In genomic region chr2:177263451-177264208, GRCh38 we compare ENCODE assay signal across 8 cellular contexts. TPM values are rescaled to one million over a fixed set of nuclear protein-coding genes. Genes with fewer than 3 reads are reported as not detected.
DNase-seq lines count a peak whose midpoint lies in the region; ATAC-seq, FAIRE-seq and TF ChIP-seq lines count a peak whose summit lies in the region.

No MANE protein-coding gene starts in this region.

- H3K4me1 ChIP-seq in H1 (replicated peaks in 1 of 4; ENCODE audit: control insufficient read depth in 3 of 4, insufficient read depth in 4 of 4, low read length in 3 of 4): peaks cover 0 to 2% (median 2%) of the 10 kb centered on the region in 4 experiments; a peak in 3 of 7 replicates

- H2BK15ac ChIP-seq in H1 (ENCODE audit: low read length): no peak overlapping the region

- peak overlapping the region; percentile 61 to 69 for H3K4me2 ChIP-seq in H1 (ENCODE audit: insufficient read depth in 1 of 2, low read depth in 2 of 2, low read length in 2 of 2)

- peak; percentile 31 to 55 for TF ChIP-seq RAD21 in H1 (IDR thresholded peaks at IDR 0.05 in 1 of 2, conservative IDR thresholded peaks at IDR 0.05 in 1 of 2; ENCODE audit: low read depth in 2 of 2, low read length in 2 of 2)

- no peak overlapping the region for H3K14ac ChIP-seq in H1 (ENCODE audit: insufficient read length)

- peaks cover 10 to 47% of the 10 kb centered on the region in 2 experiments for H3K79me2 ChIP-seq in H1 (ENCODE audit: control insufficient read depth in 1 of 2, insufficient read depth in 2 of 2, low read length in 2 of 2)

- H4K20me1 ChIP-seq in H1 (replicated peaks in 1 of 2; ENCODE audit: control insufficient read depth in 1 of 2, insufficient read depth in 2 of 2, low read length in 2 of 2): peaks cover 3 to 4% of the 10 kb centered on the region in 2 experiments

- CTCF ChIA-PET in Calu3 (lab: Charles Lee): interaction anchor here (0.6 to 4.2 kb wide), 8 partner anchors 9 to 298 kb away, joined by 3 to 42 read pairs (median 4); no protein-coding TSS in a partner anchor
- CTCF ChIA-PET in activated CD8-positive, alpha-beta memory T cell treated with anti-CD3 and anti-CD28 coated beads, Interleukin-2, amount 10 ng/mL, durations not matched to agents 7 days and 5 days (lab: Charles Lee): interaction anchor here (0.6 to 12.8 kb wide), 31 partner anchors 9 to 129 kb away, joined by 3 to 314 read pairs (median 5); partner anchors contain the start of genes AGPS and HNRNPA3
- CTCF ChIA-PET in H1 (lab: Charles Lee; ENCODE audit: partially characterized antibody): interaction anchor here (0.5 to 4.2 kb wide), 17 partner anchors 8 to 428 kb away, joined by 3 to 32 read pairs (median 5); no protein-coding TSS in a partner anchor

- H3K27ac Mint-ChIP-seq in Calu3 (ENCODE audit: unreplicated experiment): peak overlapping the region; percentile 96
- H3K27ac Mint-ChIP-seq in activated CD8-positive, alpha-beta memory T cell treated with anti-CD3 and anti-CD28 coated beads, Interleukin-2, amount 10 ng/mL, durations not matched to agents 7 days and 5 days: peak overlapping the region; percentile 96

- H2BK20ac ChIP-seq in H1 (ENCODE audit: low read length): no peak overlapping the region

- no peaks in the 10 kb centered on the region for H3K36me3 ChIP-seq in H1 (ENCODE audit: control insufficient read depth in 2 of 4, insufficient read depth in 4 of 4, low read length in 3 of 4)

- no peak overlapping the region for H3K23ac ChIP-seq in H1 (ENCODE audit: insufficient read length)

- no peak; a peak in 1 of 3 replicates for TF ChIP-seq EP300 in H1 (IDR thresholded peaks at IDR 0.05; ENCODE audit: borderline replicate concordance in 1 of 2, low read depth in 2 of 2, low read length in 2 of 2)

- 2% methylated on average over 72 of the region's 81 CpGs; no CpG with 5 or more reads in 1 of the 2 experiments for WGBS in H1 (ENCODE audit: extremely low coverage in 1 of 2, insufficient coverage in 1 of 2, insufficient read length in 1 of 2, insufficient replicate concordance in 2 of 2, low coverage in 1 of 2, low lambda C conversion rate in 2 of 2, missing lambda C conversion rate in 1 of 2), 2 experiments

- H3K27me3 Mint-ChIP-seq in Calu3 (ENCODE audit: unreplicated experiment): no peaks in the 10 kb centered on the region
- H3K27me3 Mint-ChIP-seq in activated CD8-positive, alpha-beta memory T cell treated with anti-CD3 and anti-CD28 coated beads, Interleukin-2, amount 10 ng/mL, durations not matched to agents 7 days and 5 days: no peaks in the 10 kb centered on the region

- peaks cover 6% of the 10 kb centered on the region for H3K23me2 ChIP-seq in H1 (ENCODE audit: low read depth, low read length)

- H3K56ac ChIP-seq in H1 (replicated peaks; ENCODE audit: insufficient read length, low read depth, low read length): peak overlapping the region; percentile 59

- no peaks in the 10 kb centered on the region for H3K9me3 Mint-ChIP-seq in Calu3 (ENCODE audit: low read depth, unreplicated experiment)
- H3K9me3 Mint-ChIP-seq in activated CD8-positive, alpha-beta memory T cell treated with anti-CD3 and anti-CD28 coated beads, Interleukin-2, amount 10 ng/mL, durations not matched to agents 7 days and 5 days (ENCODE audit: low read depth): no peaks in the 10 kb centered on the region

- peaks cover 26% of the 10 kb centered on the region for H3K4me1 Mint-ChIP-seq in Calu3 (ENCODE audit: low read depth, unreplicated experiment)
- H3K4me1 Mint-ChIP-seq in activated CD8-positive, alpha-beta memory T cell treated with anti-CD3 and anti-CD28 coated beads, Interleukin-2, amount 10 ng/mL, durations not matched to agents 7 days and 5 days: peaks cover 55% of the 10 kb centered on the region

- H4K8ac ChIP-seq in H1 (ENCODE audit: extremely low read depth, insufficient read depth, low read length): peak overlapping the region; percentile 96

- H2AK5ac ChIP-seq in H1 (ENCODE audit: low read depth, low read length): no peak overlapping the region

- no peak overlapping the region for H2BK120ac ChIP-seq in H1 (replicated peaks; ENCODE audit: low read depth, low read length)

- peak overlapping the region; percentile 82 for H3K4me3 Mint-ChIP-seq in Calu3 (ENCODE audit: low read depth, unreplicated experiment)
- H3K4me3 Mint-ChIP-seq in activated CD8-positive, alpha-beta memory T cell treated with anti-CD3 and anti-CD28 coated beads, Interleukin-2, amount 10 ng/mL, durations not matched to agents 7 days and 5 days: peak overlapping the region; percentile 97

- H3K4me3 ChIP-seq in H1 (ENCODE audit: extremely low read depth in 1 of 4, insufficient read depth in 2 of 4, low read depth in 3 of 4, low read length in 4 of 4): peak overlapping the region; percentile 71 to 82 (median 78)

- peak overlapping the region; percentile 70 for H4K5ac ChIP-seq in H1 (ENCODE audit: insufficient read length, low read depth, low read length)

- H3K27me3 ChIP-seq in H1 (replicated peaks in 1 of 4; ENCODE audit: control insufficient read depth in 3 of 4, extremely low read depth in 1 of 4, insufficient read depth in 3 of 4, low read length in 3 of 4): no peaks in the 10 kb centered on the region

- no peaks in the 10 kb centered on the region for H3K9me3 ChIP-seq in H1 (ENCODE audit: insufficient read depth in 2 of 2, low read depth in 1 of 2, low read length in 1 of 2)

- POLR2A ChIA-PET in H1 (lab: Charles Lee; ENCODE audit: partially characterized antibody): interaction anchor here (0.6 to 5.4 kb wide), 27 partner anchors 10 to 526 kb away, joined by 3 to 74 read pairs (median 7); partner anchors contain the start of genes AGPS and HNRNPA3

- peak overlapping the region; percentile 81 for H2BK5ac ChIP-seq in H1 (ENCODE audit: low read depth, low read length)

- peaks cover 78% of the 10 kb centered on the region for H3K36me3 Mint-ChIP-seq in Calu3 (ENCODE audit: insufficient read depth, unreplicated experiment)
- H3K36me3 Mint-ChIP-seq in activated CD8-positive, alpha-beta memory T cell treated with anti-CD3 and anti-CD28 coated beads, Interleukin-2, amount 10 ng/mL, durations not matched to agents 7 days and 5 days: peaks cover 45% of the 10 kb centered on the region

- FAIRE-seq in HTR-8/SVneo (lab: Jason Lieb, UNC): peak; percentile 44
- FAIRE-seq in H1 (lab: Jason Lieb, UNC): no peak

- no peak overlapping the region for H3K4ac ChIP-seq in H1 (replicated peaks; ENCODE audit: insufficient read length, low read depth, low read length)

- H4K91ac ChIP-seq in H1 (replicated peaks; ENCODE audit: insufficient read length, low read length): no peak overlapping the region

- peak; percentile 34 to 73 for TF ChIP-seq POLR2A in H1 (IDR thresholded peaks at IDR 0.05; ENCODE audit: control extremely low read depth in 1 of 2, low read depth in 2 of 2, low read length in 2 of 2)

- TF ChIP-seq CTCF in Calu3 (IDR thresholded peaks at IDR 0.05; ENCODE audit: unreplicated experiment) (peak; percentile 88), H1 (IDR thresholded peaks at IDR 0.05; ENCODE audit: control extremely low read depth in 1 of 3, insufficient read depth in 1 of 3, low read depth in 1 of 3, low read length in 3 of 3) (peak; percentile 47 to 57 (median 50); a peak in 3 of 4 replicates)

- no peak overlapping the region for H2AFZ ChIP-seq in H1 (ENCODE audit: low read length)

- peak overlapping the region; percentile 32; the same call in 1 of the 2 replicates for H3K18ac ChIP-seq in H1 (ENCODE audit: extremely low read depth, low read length)

- H3K9ac ChIP-seq in H1 (replicated peaks in 1 of 4; ENCODE audit: extremely low read depth in 1 of 4, low read depth in 3 of 4, low read length in 3 of 4): peak overlapping the region; percentile 15 to 94 (median 86); a peak in 6 of 7 replicates

- DNase-seq in Calu3: peak; percentile 99
- DNase-seq in HTR-8/SVneo (ENCODE audit: insufficient read length, low spot score): peak; percentile 76
- DNase-seq in NOMO-1 (lab: John Stamatoyannopoulos, UW; ENCODE audit: unreplicated experiment in 2 of 2): peak; percentile 93 to 94
- peak; percentile 96 for DNase-seq in activated CD8-positive, alpha-beta memory T cell treated with anti-CD3 and anti-CD28 coated beads, Interleukin-2, amount 10 ng/mL, durations not matched to agents 7 days and 5 days
- DNase-seq in H1 (ENCODE audit: low read depth in 1 of 2, low spot score in 2 of 2): peak; percentile 44 to 88
- peak; percentile 99 for DNase-seq in mesenteric fat pad (ENCODE audit: low spot score)
- DNase-seq in stimulated activated CD8-positive, alpha-beta memory T cell treated with anti-CD3 and anti-CD28 coated beads, Interleukin-15, amount 100 ng/mL, for 1 hour (ENCODE audit: low read depth): peak; percentile 90

- H2BK12ac ChIP-seq in H1 (ENCODE audit: low read depth, low read length): no peak overlapping the region

- peak; percentile 50 for ATAC-seq in GM21367 (IDR thresholded peaks at IDR 0.05; ENCODE audit: unreplicated experiment)
- peak; percentile 65 for ATAC-seq in activated CD8-positive, alpha-beta memory T cell treated with anti-CD3 and anti-CD28 coated beads, Interleukin-2, amount 10 ng/mL, durations not matched to agents 7 days and 5 days

- H3K79me1 ChIP-seq in H1 (ENCODE audit: low read depth, low read length): no peaks in the 10 kb centered on the region

- intact Hi-C loops in Calu3 (cut with micrococcal nuclease; ENCODE audit: unreplicated experiment): loop anchor here (1.0 to 10.0 kb wide), 5 partner anchors 21 to 152 kb away; no protein-coding TSS in a partner anchor

- peak overlapping the region; percentile 78; the same call in 1 of the 2 replicates for H3K27ac ChIP-seq in H1 (ENCODE audit: low read depth, low read length)

- BruUV-seq in Calu3 (replicated peaks; lab: Mats Ljungman, UMichigan): TSS peak; percentile 34

RNA-seq across cellular contexts. Expression of gene NFE2L2, which starts 0.9 kb away (rescaled TPM):
- 118 and 128 TPM in 2 replicates for total RNA-seq in Calu3 (2022)
- 10 to 100 TPM; 56.5 to 58.9 TPM for total RNA-seq in activated CD8-positive, alpha-beta memory T cell treated with anti-CD3 and anti-CD28 coated beads, Interleukin-2, amount 10 ng/mL, durations not matched to agents 7 days and 5 days
- 32.3 and 33.2 TPM in 2 replicates for total RNA-seq in H1 (2021; fragmentation: NEBNext Ultra II Directional; extraction: Animal tissue kit (Norgen Biotek cat#: 25700))
- 13.8 and 34.5 TPM in 2 replicates for polyA plus RNA-seq in H1 (2011; rRNA removed)
- polyA plus RNA-seq in H1 (2011; cell fraction: cytosol; rRNA removed): 22.2 TPM
- 18.7 TPM for polyA plus RNA-seq in H1 (2011; cell fraction: nucleus; rRNA removed)
- 21.1 to 33.8 TPM (median 23.9 TPM) in 4 replicates for polyA plus RNA-seq in H1 (2012, experiment 1 of 2)
- polyA plus RNA-seq in H1 (2012, experiment 2 of 2): 2.6 TPM
- 25.6 TPM for polyA plus RNA-seq in H1 (2013, experiment 1 of 2)
- 24.8 TPM for polyA plus RNA-seq in H1 (2013, experiment 2 of 2)
- 60.9 and 61.4 TPM in 2 replicates for polyA minus RNA-seq in H1 (2011; rRNA and poly(A)+ RNA removed)
- polyA minus RNA-seq in H1 (2011; cell fraction: cytosol; rRNA and poly(A)+ RNA removed): 23.4 TPM
- polyA minus RNA-seq in H1 (2011; cell fraction: nucleus; rRNA and poly(A)+ RNA removed): 36.7 TPM
- 94.0 TPM for total RNA-seq in mesenteric fat pad

RNA-seq across cellular contexts. Expression of gene HNRNPA3, which starts 51.0 kb away (rescaled TPM):
- total RNA-seq in Calu3 (2022) (212 and 234 TPM in 2 replicates), mesenteric fat pad (148 TPM)
- 100 to 1,000 TPM; 298 to 320 TPM for total RNA-seq in activated CD8-positive, alpha-beta memory T cell treated with anti-CD3 and anti-CD28 coated beads, Interleukin-2, amount 10 ng/mL, durations not matched to agents 7 days and 5 days
- total RNA-seq in H1 (2021; fragmentation: NEBNext Ultra II Directional; extraction: Animal tissue kit (Norgen Biotek cat#: 25700)): 390 and 408 TPM in 2 replicates
- 43.6 and 66.1 TPM in 2 replicates for polyA plus RNA-seq in H1 (2011; rRNA removed)
- polyA plus RNA-seq in H1 (2011; cell fraction: cytosol; rRNA removed): 182 TPM
- 30.7 TPM for polyA plus RNA-seq in H1 (2011; cell fraction: nucleus; rRNA removed)
- polyA plus RNA-seq in H1 (2012, experiment 1 of 2): 631 to 695 TPM (median 656 TPM) in 4 replicates
- 77.6 TPM for polyA plus RNA-seq in H1 (2012, experiment 2 of 2)
- 348 TPM for polyA plus RNA-seq in H1 (2013, experiment 1 of 2)
- 367 TPM for polyA plus RNA-seq in H1 (2013, experiment 2 of 2)
- polyA minus RNA-seq in H1 (2011; rRNA and poly(A)+ RNA removed): 30.3 and 37.2 TPM in 2 replicates
- polyA minus RNA-seq in H1 (2011; cell fraction: cytosol; rRNA and poly(A)+ RNA removed): 58.9 TPM
- 65.0 TPM for polyA minus RNA-seq in H1 (2011; cell fraction: nucleus; rRNA and poly(A)+ RNA removed)

Comparison
In these comparisons a context has a peak if more than half of its experiments do, and no peak if none do; other contexts are left out.
1. Peak in every context shown above with its lines: DNase-seq, ATAC-seq, H3K4me3 ChIP-seq and H3K27ac ChIP-seq.